ENCODE assay signal across 9 cellular contexts in the genomic region with DNA sequence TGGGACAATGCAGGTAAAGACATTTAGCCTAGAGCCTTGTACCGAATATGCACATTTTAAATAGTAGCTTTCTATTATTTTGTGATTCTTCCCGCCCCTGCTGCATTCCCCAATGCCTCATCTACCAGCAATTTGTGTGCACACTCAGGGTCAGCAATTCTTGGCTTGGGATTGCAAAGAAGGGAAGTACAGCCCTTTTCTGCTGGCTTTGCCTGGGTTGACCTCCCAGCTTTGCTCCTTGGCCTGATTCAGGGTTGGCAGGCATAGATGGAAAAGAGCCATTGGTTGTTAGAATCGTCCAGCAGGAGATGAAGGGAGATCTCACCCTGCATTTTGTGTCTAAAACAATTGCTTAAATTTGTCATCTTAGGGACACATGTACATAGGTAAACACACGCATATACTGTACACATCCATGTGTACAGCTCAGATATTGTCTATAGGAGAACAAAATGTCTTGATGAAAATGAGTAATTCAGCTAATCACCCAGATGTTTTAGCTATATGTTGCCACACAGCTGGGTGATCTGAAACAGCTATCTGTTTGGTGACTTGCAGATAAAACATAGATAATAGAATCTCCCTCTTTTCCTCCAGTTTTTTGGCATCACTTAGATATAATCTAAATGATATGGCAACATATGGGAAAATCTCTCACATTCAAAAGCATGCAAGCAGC.
DNase-seq lines count a peak whose midpoint lies in the region; FAIRE-seq and TF ChIP-seq lines count a peak whose summit lies in the region.
"Had no signal": no experiment of that assay in that cellular context is flagged by ENCODE, and none has a peak within 500 bp of the region (broad histone marks: within the 10 kb centered on the region; RNA-seq: fewer than 3 reads in every experiment).

No MANE protein-coding gene starts in this region.

- no peaks in the 10 kb centered on the region for H3K9me3 ChIP-seq in CD8-positive, alpha-beta memory T cell (ENCODE audit: low read length)
- H3K9me3 ChIP-seq in OCI-LY7 (ENCODE audit: low read length) (no peaks in the 10 kb centered on the region), endothelial cell of umbilical vein (replicated peaks; ENCODE audit: control insufficient read depth, insufficient read depth, low read length) (no peaks in the 10 kb centered on the region)
- H3K9me3 ChIP-seq: esophagus muscularis mucosa had no signal

- H3K4me1 Mint-ChIP-seq in CD8-positive, alpha-beta memory T cell: peaks cover 62 to 72% (median 68%) of the 10 kb centered on the region in 3 donors

- H2AFZ ChIP-seq in OCI-LY7 (ENCODE audit: low read length): peak overlapping the region; percentile 74
- no peak overlapping the region for H2AFZ ChIP-seq in endothelial cell of umbilical vein (ENCODE audit: low read depth, low read length)

- H3K27ac ChIP-seq in CD8-positive, alpha-beta memory T cell (ENCODE audit: low read depth, low read length): no peak overlapping the region
- H3K27ac ChIP-seq in OCI-LY7 (ENCODE audit: low read depth, low read length, poor library complexity, severe bottlenecking) (no peak overlapping the region), endothelial cell of umbilical vein (ENCODE audit: insufficient read depth, low read depth, low read length) (no peak overlapping the region)

- H4K20me1 ChIP-seq in OCI-LY7 (ENCODE audit: insufficient read depth, low read length) (no peaks in the 10 kb centered on the region), endothelial cell of umbilical vein (replicated peaks; ENCODE audit: control insufficient read depth, extremely low read depth, insufficient read depth, low read length) (no peaks in the 10 kb centered on the region)

- TF ChIP-seq POLR2A in endothelial cell of umbilical vein (IDR thresholded peaks at IDR 0.05; ENCODE audit: low read depth, low read length): no peak

- H3K27ac Mint-ChIP-seq in CD8-positive, alpha-beta memory T cell: peak overlapping the region; percentile 64 to 98 (median 86)

- BruUV-seq in OCI-LY7 (replicated peaks; lab: Mats Ljungman, UMichigan) (no TSS peak), endothelial cell of umbilical vein (replicated peaks; lab: Mats Ljungman, UMichigan) (no TSS peak)

- TF ChIP-seq CTCF in OCI-LY7 (conservative IDR thresholded peaks at IDR 0.05; ENCODE audit: low read length) (no peak), endothelial cell of umbilical vein (IDR thresholded peaks at IDR 0.05; ENCODE audit: extremely low read depth in 1 of 2, insufficient read depth in 1 of 2, low read depth in 1 of 2, low read length in 2 of 2) (no peak)

- H3K4me3 Mint-ChIP-seq in CD8-positive, alpha-beta memory T cell: peak overlapping the region; percentile 44 to 85 (median 79)

- H3K79me2 ChIP-seq in OCI-LY7 (ENCODE audit: insufficient read depth, low read depth, low read length) (no peaks in the 10 kb centered on the region), endothelial cell of umbilical vein (ENCODE audit: control insufficient read depth, insufficient read depth, low read length) (no peaks in the 10 kb centered on the region)

- H3K9me2 ChIP-seq in OCI-LY7 (ENCODE audit: insufficient read depth, low read length): no peaks in the 10 kb centered on the region

- DNase-seq in CD8-positive, alpha-beta memory T cell: no peak
- DNase-seq in OCI-LY7 (ENCODE audit: low spot score): no peak
- DNase-seq in endothelial cell of umbilical vein (ENCODE audit: low read depth, low spot score): peak; percentile 30
- peak; percentile 32 for DNase-seq in occipital lobe (lab: John Stamatoyannopoulos, UW)
- DNase-seq in NCI-H2081 treated with DMSO at 0.1 percent for 48 hours (lab: John Stamatoyannopoulos, UW): no peak
- no peak for DNase-seq in SIG-M5 treated with dmso at 0.1 percent for 504 hours (lab: John Stamatoyannopoulos, UW; ENCODE audit: unreplicated experiment)
- no peak for DNase-seq in NK-92 (lab: John Stamatoyannopoulos, UW; ENCODE audit: unreplicated experiment)
- DNase-seq in GDM1 (lab: John Stamatoyannopoulos, UW): no peak

- CTCF ChIA-PET in CD8-positive, alpha-beta memory T cell (lab: Charles Lee): interaction anchor here (0.6 to 2.0 kb wide), 5 partner anchors 9 to 487 kb away, joined by 3 to 6 read pairs (median 4); no protein-coding TSS in a partner anchor
- CTCF ChIA-PET in OCI-LY7 (lab: Charles Lee; ENCODE audit: unreplicated experiment): no interaction called here
- CTCF ChIA-PET in endothelial cell of umbilical vein (lab: Charles Lee): interaction anchor here (0.9 to 2.7 kb wide), 5 partner anchors 8 to 487 kb away, joined by 3 to 10 read pairs (median 4); no protein-coding TSS in a partner anchor

- no peak overlapping the region for H3K9ac ChIP-seq in endothelial cell of umbilical vein (replicated peaks; ENCODE audit: extremely low read depth, insufficient read depth, low read length)

- H3K9me1 ChIP-seq in endothelial cell of umbilical vein (replicated peaks; ENCODE audit: control insufficient read depth, extremely low read depth, insufficient read depth, low read length): no peaks in the 10 kb centered on the region

- peaks cover 33% of the 10 kb centered on the region for H3K4me1 ChIP-seq in CD8-positive, alpha-beta memory T cell (ENCODE audit: insufficient read depth, low read length)
- peaks cover 12% of the 10 kb centered on the region for H3K4me1 ChIP-seq in OCI-LY7 (ENCODE audit: insufficient read depth, low read length, poor library complexity, severe bottlenecking)
- peaks cover 15% of the 10 kb centered on the region for H3K4me1 ChIP-seq in endothelial cell of umbilical vein (ENCODE audit: control insufficient read depth, extremely low read depth, insufficient read depth, low read length)

- H3K4me2 ChIP-seq in OCI-LY7 (ENCODE audit: low read length) (peak overlapping the region; percentile 44; the same call in 1 of the 2 replicates), endothelial cell of umbilical vein (ENCODE audit: insufficient read depth, low read length) (no peak overlapping the region)

- peak; percentile 35 for FAIRE-seq in endothelial cell of umbilical vein (lab: Jason Lieb, UNC)

- no peaks in the 10 kb centered on the region for H3K27me3 Mint-ChIP-seq in CD8-positive, alpha-beta memory T cell

- no peaks in the 10 kb centered on the region for H3K9me3 Mint-ChIP-seq in CD8-positive, alpha-beta memory T cell

- POLR2A ChIA-PET in CD8-positive, alpha-beta memory T cell (lab: Charles Lee): interaction anchor here (0.6 to 2.0 kb wide), 6 partner anchors 8 to 488 kb away, joined by 3 to 7 read pairs (median 6); partner anchors contain the start of gene TBL1XR1
- POLR2A ChIA-PET in OCI-LY7 (lab: Charles Lee): interaction anchor here (0.7 to 1.9 kb wide), 3 partner anchors 8 to 33 kb away, joined by 3 to 6 read pairs (median 5); no protein-coding TSS in a partner anchor
- POLR2A ChIA-PET in endothelial cell of umbilical vein (lab: Charles Lee): no interaction called here

- H3K36me3 Mint-ChIP-seq in CD8-positive, alpha-beta memory T cell: peaks cover 0 to 7% (median 4%) of the 10 kb centered on the region in 3 donors

- no peaks in the 10 kb centered on the region for H3K36me3 ChIP-seq in CD8-positive, alpha-beta memory T cell (ENCODE audit: insufficient read depth, low read length)
- H3K36me3 ChIP-seq in OCI-LY7 (ENCODE audit: insufficient read depth, low read length) (no peaks in the 10 kb centered on the region), endothelial cell of umbilical vein (ENCODE audit: control insufficient read depth in 2 of 2, extremely low read depth in 1 of 2, insufficient read depth in 2 of 2, low read length in 2 of 2) (no peaks in the 10 kb centered on the region)
- H3K36me3 ChIP-seq: esophagus muscularis mucosa had no signal

- H3K27me3 ChIP-seq in CD8-positive, alpha-beta memory T cell (ENCODE audit: insufficient read depth, low read length, poor library complexity, severe bottlenecking): no peaks in the 10 kb centered on the region
- H3K27me3 ChIP-seq in endothelial cell of umbilical vein (ENCODE audit: control insufficient read depth in 2 of 2, insufficient read depth in 2 of 2, low read length in 2 of 2): no peaks in the 10 kb centered on the region
- H3K27me3 ChIP-seq: esophagus muscularis mucosa had no signal

- intact Hi-C loops in OCI-LY7 (cut with micrococcal nuclease; ENCODE audit: unreplicated experiment): no loop called here
- intact Hi-C loops in endothelial cell of umbilical vein (cut with micrococcal nuclease): loop anchor here (2.0 to 10.0 kb wide), 2 partner anchors 35 to 847 kb away; no protein-coding TSS in a partner anchor

- H3K4me3 ChIP-seq in CD8-positive, alpha-beta memory T cell (ENCODE audit: low read length): peak overlapping the region; percentile 5
- H3K4me3 ChIP-seq in OCI-LY7 (ENCODE audit: low read depth, low read length, poor library complexity, severe bottlenecking): no peak overlapping the region
- H3K4me3 ChIP-seq in endothelial cell of umbilical vein (replicated peaks in 1 of 3; ENCODE audit: insufficient read depth in 1 of 3, low read depth in 1 of 3, low read length in 3 of 3): no peak overlapping the region
- H3K4me3 ChIP-seq: esophagus muscularis mucosa had no signal

- dilution Hi-C loops in endothelial cell of umbilical vein (cut with MboI; ENCODE audit: extremely low pct_ligation_motif_present, low sequenced_read_pairs): no loop called here

TF ChIP-seq in endothelial cell of umbilical vein, 7 proteins besides CTCF, POLR2A, EP300 and RAD21:
- TF ChIP-seq POLR2AphosphoS5 (IDR thresholded peaks at IDR 0.05; ENCODE audit: insufficient read depth, low read depth, low read length): no peak
- TF ChIP-seq, protein P1, sequence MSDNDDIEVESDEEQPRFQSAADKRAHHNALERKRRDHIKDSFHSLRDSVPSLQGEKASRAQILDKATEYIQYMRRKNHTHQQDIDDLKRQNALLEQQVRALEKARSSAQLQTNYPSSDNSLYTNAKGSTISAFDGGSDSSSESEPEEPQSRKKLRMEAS (IDR thresholded peaks at IDR 0.05; ENCODE audit: insufficient read depth, insufficient read length): no peak
- no peak for TF ChIP-seq MYC (IDR thresholded peaks at IDR 0.05; ENCODE audit: low read depth, low read length)
- no peak for TF ChIP-seq EZH2 (IDR thresholded peaks at IDR 0.05; ENCODE audit: borderline replicate concordance, low read depth, low read length, severe bottlenecking)
- no peak for TF ChIP-seq GATA2 (IDR thresholded peaks at IDR 0.05; ENCODE audit: insufficient read depth, insufficient read length, low read depth, low read length)
- TF ChIP-seq FOS (IDR thresholded peaks at IDR 0.05; ENCODE audit: borderline replicate concordance, insufficient read depth, low read length): no peak
- TF ChIP-seq JUN (IDR thresholded peaks at IDR 0.05; ENCODE audit: borderline replicate concordance, insufficient read depth, insufficient read length, low read depth): no peak

Comparison
In these comparisons a context has a peak if more than half of its experiments do, and no peak if none do; other contexts are left out.
1. DNase-seq: peak in endothelial cell of umbilical vein (single experiment) and occipital lobe (single experiment); none in CD8-positive, alpha-beta memory T cell (0 of 5), OCI-LY7 (single experiment), NCI-H2081 treated with DMSO at 0.1 percent for 48 hours (single experiment), SIG-M5 treated with dmso at 0.1 percent for 504 hours (single experiment), NK-92 (single experiment) and GDM1 (single experiment).